8 cellular contexts compared by ENCODE assay signal in the genomic region with DNA sequence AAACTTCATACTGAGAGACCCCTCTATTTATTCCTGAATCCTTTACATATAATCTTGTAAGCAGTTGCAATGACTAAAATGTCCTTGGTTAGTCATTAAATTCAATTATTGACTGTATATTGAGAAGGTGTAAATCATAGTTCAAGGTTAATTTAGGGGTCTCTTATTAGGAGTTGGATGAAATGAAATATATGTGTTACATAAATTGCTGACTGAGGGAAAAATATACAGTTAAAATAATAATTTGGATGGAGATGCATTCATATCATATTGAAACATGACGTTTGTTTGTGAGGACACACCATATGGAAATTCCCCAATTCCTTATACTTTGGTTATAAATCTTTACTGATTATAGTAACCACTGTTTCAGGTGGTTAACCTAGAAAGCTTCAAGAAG.
"Had no signal": no experiment of that assay in that cellular context is flagged by ENCODE, and none has a peak within 500 bp of the region (broad histone marks: within the 10 kb centered on the region; RNA-seq: fewer than 3 reads in every experiment).

No MANE protein-coding gene starts in this region.

- H3K4me3 ChIP-seq: GM23248 had no signal

- FAIRE-seq: H54 had no signal

- H2AFZ ChIP-seq: GM23248 had no signal

- H3K9ac ChIP-seq: GM23248 had no signal

- H3K27ac ChIP-seq: GM23248, HL-60 had no signal

- DNase-seq: GM23248, GOT3, H9, HCEC 1CT, Kasumi-1, KG1 had no signal
